ENCODE assay signal across 1 cellular context in the genomic region with DNA sequence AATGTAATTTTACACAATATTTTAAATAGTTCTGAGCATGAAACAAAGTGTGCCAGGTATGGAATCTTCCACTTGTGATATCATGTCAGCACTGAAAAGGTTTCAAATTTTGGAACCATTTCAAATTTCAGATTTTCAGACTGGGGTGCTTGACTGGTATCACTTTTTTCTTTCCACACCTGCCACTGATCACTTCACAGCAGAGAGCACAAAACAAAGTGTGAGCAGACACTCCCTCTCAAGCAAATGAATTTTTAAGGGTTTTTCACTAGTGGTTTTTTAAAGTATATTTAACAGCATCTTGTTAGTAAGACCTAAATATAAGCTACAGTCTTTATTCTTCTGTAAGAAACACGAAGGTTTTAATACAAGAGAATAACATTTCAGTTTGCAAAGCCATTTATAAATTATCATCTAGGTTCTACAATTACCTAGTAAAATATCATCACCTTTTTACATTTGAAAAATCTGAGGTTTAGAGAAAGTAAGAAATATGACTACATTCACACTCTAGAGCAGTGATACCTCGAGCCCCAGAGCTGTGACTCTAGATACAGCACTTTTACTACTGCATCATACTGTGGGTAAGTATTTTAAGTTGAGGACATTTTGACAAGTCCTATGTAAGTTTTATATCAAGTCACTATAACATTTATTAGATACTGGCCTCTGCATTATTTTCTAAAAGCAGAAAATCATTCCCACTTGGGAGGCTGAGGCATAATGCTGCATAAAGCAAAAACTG.
TF ChIP-seq lines count a peak whose summit lies in the region.

No MANE protein-coding gene starts in this region.

TF ChIP-seq in HepG2, 621 proteins besides CTCF, POLR2A, EP300 and RAD21 (continued from another document):
- TF ChIP-seq FOXJ3 (CRISPR knock-in tag; IDR thresholded peaks at IDR 0.05; ENCODE audit: borderline replicate concordance) (no peak), ZNF547 (CRISPR knock-in tag; IDR thresholded peaks at IDR 0.05) (no peak), HDAC2 (CRISPR knock-in tag; IDR thresholded peaks at IDR 0.05) (no peak), NFYC (CRISPR knock-in tag; IDR thresholded peaks at IDR 0.05) (no peak), ZNF124 (CRISPR knock-in tag; IDR thresholded peaks at IDR 0.05) (no peak), ZNF773 (CRISPR knock-in tag; IDR thresholded peaks at IDR 0.05; ENCODE audit: borderline replicate concordance) (no peak)
- TF ChIP-seq, protein P1, sequence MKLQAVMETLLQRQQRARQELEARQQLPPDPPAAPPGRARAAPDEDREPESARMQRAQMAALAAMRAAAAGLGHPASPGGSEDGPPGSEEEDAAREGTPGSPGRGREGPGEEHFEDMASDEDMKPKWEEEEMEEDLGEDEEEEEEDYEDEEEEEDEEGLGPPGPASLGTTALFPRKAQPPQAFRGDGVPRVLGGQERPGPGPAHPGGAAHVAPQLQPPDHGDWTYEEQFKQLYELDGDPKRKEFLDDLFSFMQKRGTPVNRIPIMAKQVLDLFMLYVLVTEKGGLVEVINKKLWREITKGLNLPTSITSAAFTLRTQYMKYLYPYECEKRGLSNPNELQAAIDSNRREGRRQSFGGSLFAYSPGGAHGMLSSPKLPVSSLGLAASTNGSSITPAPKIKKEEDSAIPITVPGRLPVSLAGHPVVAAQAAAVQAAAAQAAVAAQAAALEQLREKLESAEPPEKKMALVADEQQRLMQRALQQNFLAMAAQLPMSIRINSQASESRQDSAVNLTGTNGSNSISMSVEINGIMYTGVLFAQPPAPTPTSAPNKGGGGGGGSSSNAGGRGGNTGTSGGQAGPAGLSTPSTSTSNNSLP (IDR thresholded peaks at IDR 0.05; ENCODE audit: low read depth, low read length), result no peak
- TF ChIP-seq, protein P2, sequence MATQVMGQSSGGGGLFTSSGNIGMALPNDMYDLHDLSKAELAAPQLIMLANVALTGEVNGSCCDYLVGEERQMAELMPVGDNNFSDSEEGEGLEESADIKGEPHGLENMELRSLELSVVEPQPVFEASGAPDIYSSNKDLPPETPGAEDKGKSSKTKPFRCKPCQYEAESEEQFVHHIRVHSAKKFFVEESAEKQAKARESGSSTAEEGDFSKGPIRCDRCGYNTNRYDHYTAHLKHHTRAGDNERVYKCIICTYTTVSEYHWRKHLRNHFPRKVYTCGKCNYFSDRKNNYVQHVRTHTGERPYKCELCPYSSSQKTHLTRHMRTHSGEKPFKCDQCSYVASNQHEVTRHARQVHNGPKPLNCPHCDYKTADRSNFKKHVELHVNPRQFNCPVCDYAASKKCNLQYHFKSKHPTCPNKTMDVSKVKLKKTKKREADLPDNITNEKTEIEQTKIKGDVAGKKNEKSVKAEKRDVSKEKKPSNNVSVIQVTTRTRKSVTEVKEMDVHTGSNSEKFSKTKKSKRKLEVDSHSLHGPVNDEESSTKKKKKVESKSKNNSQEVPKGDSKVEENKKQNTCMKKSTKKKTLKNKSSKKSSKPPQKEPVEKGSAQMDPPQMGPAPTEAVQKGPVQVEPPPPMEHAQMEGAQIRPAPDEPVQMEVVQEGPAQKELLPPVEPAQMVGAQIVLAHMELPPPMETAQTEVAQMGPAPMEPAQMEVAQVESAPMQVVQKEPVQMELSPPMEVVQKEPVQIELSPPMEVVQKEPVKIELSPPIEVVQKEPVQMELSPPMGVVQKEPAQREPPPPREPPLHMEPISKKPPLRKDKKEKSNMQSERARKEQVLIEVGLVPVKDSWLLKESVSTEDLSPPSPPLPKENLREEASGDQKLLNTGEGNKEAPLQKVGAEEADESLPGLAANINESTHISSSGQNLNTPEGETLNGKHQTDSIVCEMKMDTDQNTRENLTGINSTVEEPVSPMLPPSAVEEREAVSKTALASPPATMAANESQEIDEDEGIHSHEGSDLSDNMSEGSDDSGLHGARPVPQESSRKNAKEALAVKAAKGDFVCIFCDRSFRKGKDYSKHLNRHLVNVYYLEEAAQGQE (IDR thresholded peaks at IDR 0.05; ENCODE audit: borderline replicate concordance in 1 of 2, low read depth in 1 of 2, low read length in 2 of 2), result no peak
- TF ChIP-seq, protein P3, sequence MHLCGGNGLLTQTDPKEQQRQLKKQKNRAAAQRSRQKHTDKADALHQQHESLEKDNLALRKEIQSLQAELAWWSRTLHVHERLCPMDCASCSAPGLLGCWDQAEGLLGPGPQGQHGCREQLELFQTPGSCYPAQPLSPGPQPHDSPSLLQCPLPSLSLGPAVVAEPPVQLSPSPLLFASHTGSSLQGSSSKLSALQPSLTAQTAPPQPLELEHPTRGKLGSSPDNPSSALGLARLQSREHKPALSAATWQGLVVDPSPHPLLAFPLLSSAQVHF (CRISPR knock-in tag; IDR thresholded peaks at IDR 0.05), result no peak
TF ChIP-seq in HepG2: peak in this region for 0.
